14 cellular contexts compared by ENCODE assay signal in genomic region chr17:29090746-29091395, GRCh38. TPM values are rescaled to one million over a fixed set of nuclear protein-coding genes. Genes with fewer than 3 reads are reported as not detected.
A peak's percentile ranks its signal among the peaks of the same experiment; 100 is the strongest.
DNase-seq lines count a peak whose midpoint lies in the region; ATAC-seq and TF ChIP-seq lines count a peak whose summit lies in the region.
"Had no signal": no experiment of that assay in that cellular context is flagged by ENCODE, and none has a peak within 500 bp of the region (broad histone marks: within the 10 kb centered on the region; RNA-seq: fewer than 3 reads in every experiment).

No MANE protein-coding gene starts in this region.

- no peak overlapping the region for H3K27ac ChIP-seq in GM23338 (ENCODE audit: low read depth)
- H3K27ac ChIP-seq in angular gyrus (ENCODE audit: low read depth, low read length) = peak overlapping the region; percentile 64
- H3K27ac ChIP-seq in layer of hippocampus (ENCODE audit: low read depth, low read length) = peak overlapping the region; percentile 14
- H3K27ac ChIP-seq: Peyer's patch had no signal

- H3K27me3 ChIP-seq in GM23338 (ENCODE audit: insufficient read depth) (no peaks in the 10 kb centered on the region), layer of hippocampus (ENCODE audit: control insufficient read depth, insufficient read depth, low read length) (no peaks in the 10 kb centered on the region)
- H3K27me3 ChIP-seq: Peyer's patch had no signal

- H3K9me2 ChIP-seq in GM23338 (ENCODE audit: insufficient read depth) = no peaks in the 10 kb centered on the region

- peaks cover 3% of the 10 kb centered on the region; the same call in 1 of the 3 replicates for H3K9me3 Mint-ChIP-seq in GM23338
- H3K9me3 Mint-ChIP-seq in natural killer cell = no peaks in the 10 kb centered on the region
- H3K9me3 Mint-ChIP-seq: activated B cell treated with CpG ODN at 0.5 μM for 24 hours, T-cell had no signal

- no peak overlapping the region for H3K27ac Mint-ChIP-seq in GM23338
- no peak overlapping the region for H3K27ac Mint-ChIP-seq in natural killer cell
- H3K27ac Mint-ChIP-seq: activated B cell treated with CpG ODN at 0.5 μM for 24 hours, T-cell had no signal

- peak; percentile 17; the same call in 2 of the 3 replicates for ATAC-seq in GM23338
- ATAC-seq in natural killer cell = no peak
- ATAC-seq in HG03565 (IDR thresholded peaks at IDR 0.05; ENCODE audit: unreplicated experiment) = no peak
- ATAC-seq: T-cell had no signal

- H3K4me3 Mint-ChIP-seq in GM23338 (no peak overlapping the region), natural killer cell (no peak overlapping the region)
- H3K4me3 Mint-ChIP-seq: activated B cell treated with CpG ODN at 0.5 μM for 24 hours, T-cell had no signal

- DNase-seq in AG09309 (ENCODE audit: low read depth) (no peak), GM23338 (ENCODE audit: low spot score) (no peak), natural killer cell (no peak), NCI-H2196 treated with DMSO at 0.1 percent for 48 hours (lab: John Stamatoyannopoulos, UW; ENCODE audit: unreplicated experiment) (no peak)
- no peak for DNase-seq in activated CD4-positive, alpha-beta T cell treated with anti-CD3 and anti-CD28 coated beads for 48 hours
- DNase-seq: activated B cell treated with CpG ODN at 0.5 μM for 24 hours; activated effector memory CD4-positive, alpha-beta T cell treated with anti-CD3 and anti-CD28 coated beads, Interleukin-2, amount 50 U/mL, for 16 hours; DMS53; Karpas-422; Peyer's patch; T-cell had no signal

- H3K4me3 ChIP-seq in AG09309 (ENCODE audit: control insufficient read depth, low read depth, low read length) (no peak overlapping the region), GM23338 (no peak overlapping the region)
- H3K4me3 ChIP-seq: Peyer's patch had no signal

- H3K79me2 ChIP-seq in GM23338 (replicated peaks; ENCODE audit: insufficient read depth) = no peaks in the 10 kb centered on the region

- TF ChIP-seq CTCF in AG09309 (IDR thresholded peaks at IDR 0.05; ENCODE audit: control insufficient read depth, insufficient read depth, low read depth, low read length, missing control alignments) = peak; percentile 5
- peak in 1 of 2 experiments; percentile 47; a peak in 2 of 4 replicates for TF ChIP-seq CTCF in GM23338 (conservative IDR thresholded peaks at IDR 0.05; ENCODE audit: low read depth in 2 of 2)
- no peak for TF ChIP-seq CTCF in natural killer cell (IDR thresholded peaks at IDR 0.05)

- intact Hi-C loops in natural killer cell (cut with micrococcal nuclease) = no loop called here

- H3K4me1 Mint-ChIP-seq in GM23338 (peaks cover 48% of the 10 kb centered on the region), natural killer cell (no peaks in the 10 kb centered on the region)
- H3K4me1 Mint-ChIP-seq: activated B cell treated with CpG ODN at 0.5 μM for 24 hours, T-cell had no signal

- H4K20me1 ChIP-seq in GM23338 (replicated peaks; ENCODE audit: insufficient read depth) = no peaks in the 10 kb centered on the region

- H3K4me2 ChIP-seq in GM23338 = no peak overlapping the region

- no peak overlapping the region for H2AFZ ChIP-seq in GM23338

- peaks cover 18% of the 10 kb centered on the region for H3K27me3 Mint-ChIP-seq in GM23338 (ENCODE audit: insufficient read depth, low read depth, poor library complexity)
- no peaks in the 10 kb centered on the region for H3K27me3 Mint-ChIP-seq in natural killer cell (ENCODE audit: low read depth in 2 of 2)
- H3K27me3 Mint-ChIP-seq: activated B cell treated with CpG ODN at 0.5 μM for 24 hours, T-cell had no signal

- peaks cover 10% of the 10 kb centered on the region; the same call in 1 of the 2 replicates for H3F3A ChIP-seq in GM23338 (replicated peaks; ENCODE audit: low read depth)

- peaks cover 7% of the 10 kb centered on the region; the same call in 1 of the 2 replicates for H3K4me1 ChIP-seq in GM23338 (ENCODE audit: insufficient read depth)
- H3K4me1 ChIP-seq: Peyer's patch had no signal

- no peaks in the 10 kb centered on the region; the same call in 1 of the 2 replicates for H3K36me3 ChIP-seq in GM23338 (ENCODE audit: insufficient read depth)

- peaks cover 56% of the 10 kb centered on the region for H3K36me3 Mint-ChIP-seq in GM23338 (ENCODE audit: low read depth)
- H3K36me3 Mint-ChIP-seq in natural killer cell = peaks cover 14% of the 10 kb centered on the region

TF ChIP-seq in GM23338, 12 proteins besides CTCF, POLR2A, EP300 and RAD21:
- TF ChIP-seq EZH2 (IDR thresholded peaks at IDR 0.05; ENCODE audit: low read depth, unreplicated experiment) = no peak
- no peak for TF ChIP-seq STAT1 (IDR thresholded peaks at IDR 0.05; ENCODE audit: unreplicated experiment)
- no peak for TF ChIP-seq ZNF114 (CRISPR knock-in tag; IDR thresholded peaks at IDR 0.05)
- TF ChIP-seq JUNB (IDR thresholded peaks at IDR 0.05; ENCODE audit: unreplicated experiment) = no peak

RNA-seq across cellular contexts. Expression of gene PIPOX, which starts 47.9 kb away (rescaled TPM):
- 34.6 and 42.8 TPM in 2 replicates for total RNA-seq in GM23338 (2014; rRNA removed; shearing (Covaris generic))
- 22.2 and 22.6 TPM in 2 replicates for polyA plus RNA-seq in GM23338 (2016; fragmentation: Nextera tagmentation; extraction: Ambion mirVana)
- total RNA-seq in natural killer cell = 1 to 10 TPM; 3.0 to 5.8 (median 3.4) TPM
